In the genomic region with DNA sequence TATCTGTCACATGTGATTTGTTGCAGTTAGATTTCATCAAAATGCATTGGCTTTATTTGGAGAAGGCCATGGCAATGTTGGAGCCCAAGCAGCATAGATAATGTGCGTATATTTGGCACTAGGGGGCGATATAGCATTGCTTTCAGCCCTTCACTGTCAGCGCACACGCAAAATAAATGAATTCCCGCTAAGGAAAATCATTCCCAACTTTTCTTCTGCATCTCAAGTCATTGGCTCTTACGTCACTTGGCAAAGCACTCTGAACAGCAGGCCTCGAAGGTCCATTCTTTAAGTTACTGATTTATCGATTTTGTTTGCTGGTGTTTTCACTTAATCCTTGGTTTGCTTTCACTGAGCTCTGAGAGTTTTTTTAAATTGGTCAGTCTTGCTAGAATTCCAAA, we compare ENCODE assay signal across 8 cellular contexts.
DNase-seq lines count a peak whose midpoint lies in the region; ATAC-seq, FAIRE-seq and TF ChIP-seq lines count a peak whose summit lies in the region.

No MANE protein-coding gene starts in this region.

- H3K27me3 Mint-ChIP-seq in naive thymus-derived CD4-positive, alpha-beta T cell = peaks cover 5 to 35% (median 21%) of the 10 kb centered on the region in 5 donors

- no peaks in the 10 kb centered on the region for H3K9me3 ChIP-seq in esophagus muscularis mucosa
- H3K9me3 ChIP-seq in naive thymus-derived CD4-positive, alpha-beta T cell (ENCODE audit: control insufficient read depth in 2 of 3, low read length in 3 of 3) = no peaks in the 10 kb centered on the region

- no peak for TF ChIP-seq POLR2A in esophagus muscularis mucosa (IDR thresholded peaks at IDR 0.05; ENCODE audit: low read depth)

- TF ChIP-seq EP300 in esophagus muscularis mucosa (IDR thresholded peaks at IDR 0.05) = no peak

- no peak overlapping the region for H3K4me3 ChIP-seq in esophagus muscularis mucosa
- H3K4me3 ChIP-seq in naive thymus-derived CD4-positive, alpha-beta T cell (ENCODE audit: low read length) = no peak overlapping the region

- H3K27ac Mint-ChIP-seq in naive thymus-derived CD4-positive, alpha-beta T cell = no peak overlapping the region

- ATAC-seq in GM19455 (IDR thresholded peaks at IDR 0.05; ENCODE audit: unreplicated experiment) = peak; percentile 46
- ATAC-seq in naive thymus-derived CD4-positive, alpha-beta T cell = peak; percentile 45
- ATAC-seq in HG02884 (IDR thresholded peaks at IDR 0.05; ENCODE audit: unreplicated experiment) = no peak

- peaks cover 0 to 10% (median 9%) of the 10 kb centered on the region in 4 donors for H3K4me1 ChIP-seq in esophagus muscularis mucosa
- no peaks in the 10 kb centered on the region for H3K4me1 ChIP-seq in naive thymus-derived CD4-positive, alpha-beta T cell (ENCODE audit: control insufficient read depth in 2 of 2, insufficient read depth in 2 of 2, low read length in 2 of 2)

- CTCF ChIA-PET in naive thymus-derived CD4-positive, alpha-beta T cell (lab: Charles Lee) = no interaction called here

- H3K27ac ChIP-seq in esophagus muscularis mucosa (replicated peaks in 1 of 4) = peak overlapping the region in 1 of 4 donors; percentile 23
- no peak overlapping the region for H3K27ac ChIP-seq in naive thymus-derived CD4-positive, alpha-beta T cell (ENCODE audit: low read depth, low read length)

- intact Hi-C loops in esophagus muscularis mucosa (cut with DNase I) = loop anchor here (5.0 to 10.0 kb wide), 3 partner anchors 57 to 819 kb away; no protein-coding TSS in a partner anchor
- intact Hi-C loops in naive thymus-derived CD4-positive, alpha-beta T cell (cut with micrococcal nuclease) = loop anchor here in 1 of 2 donors (1.0 to 10.0 kb wide), 3 partner anchors 559 to 987 kb away; no protein-coding TSS in a partner anchor

- H3K27me3 ChIP-seq in esophagus muscularis mucosa = no peaks in the 10 kb centered on the region
- H3K27me3 ChIP-seq in naive thymus-derived CD4-positive, alpha-beta T cell (ENCODE audit: control insufficient read depth in 2 of 2, insufficient read depth in 2 of 2, low read length in 2 of 2) = no peaks in the 10 kb centered on the region

- H3K36me3 Mint-ChIP-seq in naive thymus-derived CD4-positive, alpha-beta T cell = no peaks in the 10 kb centered on the region

- FAIRE-seq in D721Med (lab: Jason Lieb, UNC) = peak; percentile 85

- TF ChIP-seq CTCF in D721Med (IDR thresholded peaks at IDR 0.05; ENCODE audit: insufficient read depth, missing control alignments) = peak; percentile 90
- TF ChIP-seq CTCF in esophagus muscularis mucosa (IDR thresholded peaks at IDR 0.05) = peak; percentile 74 to 84 (median 79)

- H3K4me3 Mint-ChIP-seq in naive thymus-derived CD4-positive, alpha-beta T cell = no peak overlapping the region

- H3K9me3 Mint-ChIP-seq in naive thymus-derived CD4-positive, alpha-beta T cell = peaks cover 0 to 4% (median 0%) of the 10 kb centered on the region in 11 donors

- DNase-seq in D721Med (ENCODE audit: insufficient read length, low spot score) = peak; percentile 27
- DNase-seq in NCI-H1105 treated with DMSO at 0.1 percent for 48 hours (lab: John Stamatoyannopoulos, UW) = peak; percentile 57
- peak; percentile 16 for DNase-seq in SKM-1 treated with dmso at 0.1 percent for 144 hours (lab: John Stamatoyannopoulos, UW; ENCODE audit: unreplicated experiment)
- DNase-seq in esophagus muscularis mucosa (ENCODE audit: extremely low spot score) = peak; percentile 70
- DNase-seq in naive thymus-derived CD4-positive, alpha-beta T cell = peak in 4 of 9 donors; percentile 6 to 22 (median 16)
- DNase-seq in stimulated activated CD8-positive, alpha-beta memory T cell treated with anti-CD3 and anti-CD28 coated beads, Interleukin-4, amount 100 ng/mL, for 48 hours = no peak

- POLR2A ChIA-PET in naive thymus-derived CD4-positive, alpha-beta T cell (lab: Charles Lee) = no interaction called here

- peaks cover 0 to 1% (median 0%) of the 10 kb centered on the region in 7 donors for H3K4me1 Mint-ChIP-seq in naive thymus-derived CD4-positive, alpha-beta T cell

- no peaks in the 10 kb centered on the region for H3K36me3 ChIP-seq in esophagus muscularis mucosa
- no peaks in the 10 kb centered on the region for H3K36me3 ChIP-seq in naive thymus-derived CD4-positive, alpha-beta T cell (ENCODE audit: control insufficient read depth in 2 of 3, insufficient read depth in 3 of 3, low read length in 3 of 3)

- 7% methylated on average over 8 of the region's 8 CpGs for WGBS in esophagus muscularis mucosa
